17 cellular contexts compared by ENCODE assay signal in the genomic region with DNA sequence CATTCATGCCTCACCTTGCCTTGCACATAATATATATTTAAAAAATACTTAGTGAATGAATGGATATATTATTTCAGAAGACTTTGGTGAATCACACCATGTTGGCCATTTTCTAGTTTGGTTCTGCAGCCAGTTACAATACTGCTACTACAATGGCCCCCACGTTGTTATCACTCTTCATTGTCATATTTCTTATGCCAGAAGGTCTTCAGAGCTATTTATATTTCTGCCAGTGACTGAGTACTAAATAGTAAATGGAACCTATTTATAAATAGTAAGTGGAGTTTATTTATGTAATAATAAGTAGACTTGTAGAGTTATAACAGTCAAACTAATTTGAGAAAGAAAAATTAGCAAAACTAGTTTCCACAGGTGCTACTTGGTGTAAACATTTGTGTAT.
A peak's percentile ranks its signal among the peaks of the same experiment; 100 is the strongest.
DNase-seq lines count a peak whose midpoint lies in the region; ATAC-seq and TF ChIP-seq lines count a peak whose summit lies in the region.
"Had no signal": no experiment of that assay in that cellular context is flagged by ENCODE, and none has a peak within 500 bp of the region (broad histone marks: within the 10 kb centered on the region; RNA-seq: fewer than 3 reads in every experiment).

No MANE protein-coding gene starts in this region.

- intact Hi-C loops in Right ventricle myocardium inferior (cut with DNase I) (loop anchor here (5.0 to 10.0 kb wide), 2 partner anchors 172 to 331 kb away; no protein-coding TSS in a partner anchor), cardiac septum (cut with DNase I) (loop anchor here (2.0 kb wide), 1 partner anchor 21 kb away; no protein-coding TSS in a partner anchor), heart right ventricle (cut with DNase I) (loop anchor here in 2 of 10 donors (5.0 to 10.0 kb wide), 2 partner anchors 132 to 1421 kb away; no protein-coding TSS in a partner anchor), right cardiac atrium (cut with DNase I) (loop anchor here in 1 of 4 donors (10.0 kb wide), 1 partner anchor 531 kb away; no protein-coding TSS in a partner anchor)

- peaks cover 0 to 4% (median 0%) of the 10 kb centered on the region in 11 donors for H3K9me3 ChIP-seq in heart right ventricle
- no peaks in the 10 kb centered on the region for H3K9me3 ChIP-seq in right cardiac atrium (ENCODE audit: control insufficient read depth, low read length)
- no peaks in the 10 kb centered on the region for H3K9me3 ChIP-seq in upper lobe of left lung
- H3K9me3 ChIP-seq: A549 had no signal

- TF ChIP-seq CTCF in heart right ventricle (IDR thresholded peaks at IDR 0.05) (no peak), upper lobe of left lung (IDR thresholded peaks at IDR 0.05) (no peak)

- DNase-seq in Right ventricle myocardium inferior (ENCODE audit: missing footprints): no peak
- DNase-seq in cardiac septum (ENCODE audit: low spot score): no peak
- DNase-seq in heart right ventricle: no peak
- DNase-seq in right cardiac atrium: no peak
- DNase-seq in upper lobe of left lung: no peak
- DNase-seq: AML-193; CD4-positive, alpha-beta T cell; DMS153; DMS79; GDM1; H9 had no signal

- TF ChIP-seq EP300 in upper lobe of left lung (IDR thresholded peaks at IDR 0.05): no peak

- WGBS in heart right ventricle, 2 donors: 14 to 18% methylated on average over 1 of the region's 1 CpG
- 28% methylated on average over 1 of the region's 1 CpG for WGBS in right cardiac atrium
- 41 to 53% methylated on average over 1 of the region's 1 CpG for WGBS in upper lobe of left lung, 2 donors

- H3K4me3 ChIP-seq in heart right ventricle: no peak overlapping the region
- no peak overlapping the region for H3K4me3 ChIP-seq in right cardiac atrium (ENCODE audit: low read length)
- no peak overlapping the region for H3K4me3 ChIP-seq in upper lobe of left lung
- H3K4me3 ChIP-seq: A549 had no signal

- ATAC-seq in Right ventricle myocardium inferior (peak; percentile 79), heart right ventricle (peak in 7 of 8 donors; percentile 59 to 90 (median 85)), right cardiac atrium (peak; percentile 70 to 75), HG03039 (IDR thresholded peaks at IDR 0.05; ENCODE audit: unreplicated experiment) (no peak), GM18861 (IDR thresholded peaks at IDR 0.05; ENCODE audit: unreplicated experiment) (no peak), upper lobe of left lung (ENCODE audit: low FRiP score in 2 of 2) (no peak)
- ATAC-seq: A549, HepG2 had no signal

- H3K27me3 ChIP-seq in heart right ventricle (no peaks in the 10 kb centered on the region), right cardiac atrium (ENCODE audit: control insufficient read depth, insufficient read depth) (no peaks in the 10 kb centered on the region), upper lobe of left lung (no peaks in the 10 kb centered on the region)

- H3K27ac ChIP-seq in heart right ventricle (peak overlapping the region in 6 of 10 donors; percentile 35 to 62 (median 48)), right cardiac atrium (ENCODE audit: low read length) (no peak overlapping the region), upper lobe of left lung (no peak overlapping the region)
- H3K27ac ChIP-seq: 22Rv1, A549, C4-2B had no signal

- no peaks in the 10 kb centered on the region for H3K4me1 ChIP-seq in heart right ventricle
- no peaks in the 10 kb centered on the region for H3K4me1 ChIP-seq in right cardiac atrium (ENCODE audit: control insufficient read depth, insufficient read depth, low read length)
- H3K4me1 ChIP-seq in upper lobe of left lung: no peaks in the 10 kb centered on the region
- H3K4me1 ChIP-seq: A549 had no signal

- no peaks in the 10 kb centered on the region for H3K36me3 ChIP-seq in heart right ventricle
- H3K36me3 ChIP-seq in upper lobe of left lung: no peaks in the 10 kb centered on the region

- no peak for TF ChIP-seq POLR2A in upper lobe of left lung (IDR thresholded peaks at IDR 0.05)

Comparison
In these comparisons a context has a peak if more than half of its experiments do, and no peak if none do; other contexts are left out.
1. H3K27ac ChIP-seq: peak in heart right ventricle (6 of 10); none in right cardiac atrium (single experiment) and upper lobe of left lung (0 of 4).
2. ATAC-seq: peak in Right ventricle myocardium inferior (single experiment), heart right ventricle (7 of 8) and right cardiac atrium (2 of 2); none in HG03039 (single experiment), GM18861 (single experiment) and upper lobe of left lung (0 of 2).